Comparison of ENCODE assay signal across 2 cellular contexts in the genomic region with DNA sequence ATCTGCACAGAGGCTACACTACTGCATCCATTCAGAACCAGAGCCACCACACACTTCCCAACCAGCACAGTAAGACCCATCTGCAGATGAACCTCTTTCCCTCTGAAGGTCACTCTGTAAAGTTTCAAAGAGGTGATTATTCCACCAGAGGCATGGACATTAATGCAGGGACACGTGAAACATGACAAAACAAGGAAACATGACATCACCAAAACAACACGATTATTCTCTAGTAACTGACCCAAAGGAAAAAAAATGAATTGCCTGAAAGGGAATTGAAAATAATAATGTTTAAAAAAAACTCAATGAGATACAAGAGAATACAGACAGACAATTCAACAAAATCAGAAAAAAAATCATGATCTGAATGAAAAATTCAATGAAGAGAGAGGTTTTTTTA.
TF ChIP-seq lines count a peak whose summit lies in the region.

No MANE protein-coding gene starts in this region.

TF ChIP-seq in A549, 52 proteins besides CTCF, POLR2A, EP300 and RAD21 (continued from another document):
- TF ChIP-seq, protein P1, sequence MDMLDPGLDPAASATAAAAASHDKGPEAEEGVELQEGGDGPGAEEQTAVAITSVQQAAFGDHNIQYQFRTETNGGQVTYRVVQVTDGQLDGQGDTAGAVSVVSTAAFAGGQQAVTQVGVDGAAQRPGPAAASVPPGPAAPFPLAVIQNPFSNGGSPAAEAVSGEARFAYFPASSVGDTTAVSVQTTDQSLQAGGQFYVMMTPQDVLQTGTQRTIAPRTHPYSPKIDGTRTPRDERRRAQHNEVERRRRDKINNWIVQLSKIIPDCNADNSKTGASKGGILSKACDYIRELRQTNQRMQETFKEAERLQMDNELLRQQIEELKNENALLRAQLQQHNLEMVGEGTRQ (IDR thresholded peaks at IDR 0.05) = no peak
- TF ChIP-seq ESRRA (IDR thresholded peaks at IDR 0.05; ENCODE audit: borderline replicate concordance, low read length) = no peak
- TF ChIP-seq JUN (IDR thresholded peaks at IDR 0.05) = no peak
- no peak for TF ChIP-seq NR3C1 (IDR thresholded peaks at IDR 0.05)
- TF ChIP-seq MAZ (IDR thresholded peaks at IDR 0.05; ENCODE audit: borderline replicate concordance, low read depth, low read length) = no peak
- no peak for TF ChIP-seq TFCP2L1 (CRISPR knock-in tag; IDR thresholded peaks at IDR 0.05)
- TF ChIP-seq EHMT2 (IDR thresholded peaks at IDR 0.05; ENCODE audit: low read depth) = no peak

TF ChIP-seq in GM23338, 12 proteins besides CTCF, POLR2A, EP300 and RAD21 (continued from another document):
- TF ChIP-seq, protein P2, sequence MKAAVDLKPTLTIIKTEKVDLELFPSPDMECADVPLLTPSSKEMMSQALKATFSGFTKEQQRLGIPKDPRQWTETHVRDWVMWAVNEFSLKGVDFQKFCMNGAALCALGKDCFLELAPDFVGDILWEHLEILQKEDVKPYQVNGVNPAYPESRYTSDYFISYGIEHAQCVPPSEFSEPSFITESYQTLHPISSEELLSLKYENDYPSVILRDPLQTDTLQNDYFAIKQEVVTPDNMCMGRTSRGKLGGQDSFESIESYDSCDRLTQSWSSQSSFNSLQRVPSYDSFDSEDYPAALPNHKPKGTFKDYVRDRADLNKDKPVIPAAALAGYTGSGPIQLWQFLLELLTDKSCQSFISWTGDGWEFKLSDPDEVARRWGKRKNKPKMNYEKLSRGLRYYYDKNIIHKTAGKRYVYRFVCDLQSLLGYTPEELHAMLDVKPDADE (IDR thresholded peaks at IDR 0.05) = no peak
- TF ChIP-seq ZNF462 (CRISPR knock-in tag; IDR thresholded peaks at IDR 0.05) (no peak), EZH2phosphoT487 (IDR thresholded peaks at IDR 0.05; ENCODE audit: unreplicated experiment) (no peak), EZH2 (IDR thresholded peaks at IDR 0.05; ENCODE audit: low read depth, unreplicated experiment) (no peak), POLR2AphosphoS5 (IDR thresholded peaks at IDR 0.05; ENCODE audit: low read depth) (no peak)
- TF ChIP-seq, protein P3, sequence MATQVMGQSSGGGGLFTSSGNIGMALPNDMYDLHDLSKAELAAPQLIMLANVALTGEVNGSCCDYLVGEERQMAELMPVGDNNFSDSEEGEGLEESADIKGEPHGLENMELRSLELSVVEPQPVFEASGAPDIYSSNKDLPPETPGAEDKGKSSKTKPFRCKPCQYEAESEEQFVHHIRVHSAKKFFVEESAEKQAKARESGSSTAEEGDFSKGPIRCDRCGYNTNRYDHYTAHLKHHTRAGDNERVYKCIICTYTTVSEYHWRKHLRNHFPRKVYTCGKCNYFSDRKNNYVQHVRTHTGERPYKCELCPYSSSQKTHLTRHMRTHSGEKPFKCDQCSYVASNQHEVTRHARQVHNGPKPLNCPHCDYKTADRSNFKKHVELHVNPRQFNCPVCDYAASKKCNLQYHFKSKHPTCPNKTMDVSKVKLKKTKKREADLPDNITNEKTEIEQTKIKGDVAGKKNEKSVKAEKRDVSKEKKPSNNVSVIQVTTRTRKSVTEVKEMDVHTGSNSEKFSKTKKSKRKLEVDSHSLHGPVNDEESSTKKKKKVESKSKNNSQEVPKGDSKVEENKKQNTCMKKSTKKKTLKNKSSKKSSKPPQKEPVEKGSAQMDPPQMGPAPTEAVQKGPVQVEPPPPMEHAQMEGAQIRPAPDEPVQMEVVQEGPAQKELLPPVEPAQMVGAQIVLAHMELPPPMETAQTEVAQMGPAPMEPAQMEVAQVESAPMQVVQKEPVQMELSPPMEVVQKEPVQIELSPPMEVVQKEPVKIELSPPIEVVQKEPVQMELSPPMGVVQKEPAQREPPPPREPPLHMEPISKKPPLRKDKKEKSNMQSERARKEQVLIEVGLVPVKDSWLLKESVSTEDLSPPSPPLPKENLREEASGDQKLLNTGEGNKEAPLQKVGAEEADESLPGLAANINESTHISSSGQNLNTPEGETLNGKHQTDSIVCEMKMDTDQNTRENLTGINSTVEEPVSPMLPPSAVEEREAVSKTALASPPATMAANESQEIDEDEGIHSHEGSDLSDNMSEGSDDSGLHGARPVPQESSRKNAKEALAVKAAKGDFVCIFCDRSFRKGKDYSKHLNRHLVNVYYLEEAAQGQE (IDR thresholded peaks at IDR 0.05; ENCODE audit: unreplicated experiment) = no peak
